23 cellular contexts compared by ENCODE assay signal in the genomic region with DNA sequence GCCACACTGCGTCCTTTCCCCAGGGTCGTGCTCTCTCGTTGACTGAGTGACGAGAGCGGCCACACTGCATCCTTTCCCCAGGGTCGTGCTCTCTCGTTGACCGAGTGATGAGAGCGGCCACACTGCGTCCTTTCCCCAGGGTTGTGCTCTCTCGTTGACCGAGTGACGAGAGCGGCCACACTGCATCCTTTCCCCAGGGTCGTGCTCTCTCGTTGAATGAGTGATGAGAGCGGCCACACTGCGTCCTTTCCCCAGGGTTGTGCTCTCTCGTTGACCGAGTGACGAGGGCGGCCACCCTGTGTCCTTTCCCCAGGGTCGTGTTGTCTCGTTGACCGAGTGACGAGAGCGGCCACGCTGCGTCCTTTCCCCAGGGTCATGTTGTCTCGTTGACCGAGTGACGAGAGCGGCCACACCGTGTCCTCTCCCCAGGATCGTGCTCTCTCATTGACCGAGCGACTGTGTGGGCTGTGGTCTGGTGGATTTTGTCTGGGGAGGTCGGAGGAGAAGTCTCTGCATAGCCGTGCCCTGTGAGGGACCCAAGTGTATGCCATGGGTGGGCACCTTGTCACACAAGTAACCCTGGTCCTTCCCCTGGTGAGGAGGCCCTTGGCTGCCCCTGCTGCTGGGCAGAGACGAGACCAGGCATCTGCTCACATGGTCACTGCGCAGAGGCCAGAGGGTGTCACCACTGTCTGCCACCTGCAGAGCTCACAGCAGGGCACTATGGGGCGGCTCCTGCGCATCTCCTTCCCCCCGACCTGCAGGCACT.
DNase-seq lines count a peak whose midpoint lies in the region; ATAC-seq, FAIRE-seq and TF ChIP-seq lines count a peak whose summit lies in the region.
"Had no signal": no experiment of that assay in that cellular context is flagged by ENCODE, and none has a peak within 500 bp of the region (broad histone marks: within the 10 kb centered on the region; RNA-seq: fewer than 3 reads in every experiment).

No MANE protein-coding gene starts in this region.

- WGBS in H1 (ENCODE audit: extremely low coverage in 1 of 2, insufficient coverage in 1 of 2, insufficient read length in 1 of 2, insufficient replicate concordance in 2 of 2, low coverage in 1 of 2, low lambda C conversion rate in 2 of 2, missing lambda C conversion rate in 1 of 2), 2 experiments, result 95% methylated on average over 33 of the region's 44 CpGs; no CpG with 5 or more reads in 1 of the 2 experiments

- peaks cover 99% of the 10 kb centered on the region for H4K20me1 ChIP-seq in BLaER1
- H4K20me1 ChIP-seq in BLaER1 treated with 17β-estradiol and CSF1 and Interleukin-3, amounts not matched to agents 10 nM and 100 nM, result peaks cover 92 to 99% (median 97%) of the 10 kb centered on the region in 11 experiments
- H4K20me1 ChIP-seq in H1 (replicated peaks in 1 of 2; ENCODE audit: control insufficient read depth in 1 of 2, insufficient read depth in 2 of 2, low read length in 2 of 2), result peaks cover 2 to 8% of the 10 kb centered on the region in 2 experiments

- H3K4me3 Mint-ChIP-seq in nephron progenitor cell (no peak overlapping the region), Calu3 (ENCODE audit: low read depth, unreplicated experiment) (no peak overlapping the region)
- H3K4me3 Mint-ChIP-seq: CD8-positive, alpha-beta T cell had no signal

- H3K27me3 ChIP-seq in BLaER1 (peaks cover 11% of the 10 kb centered on the region; the same call in 1 of the 2 replicates), H1 (replicated peaks in 1 of 4; ENCODE audit: control insufficient read depth in 3 of 4, extremely low read depth in 1 of 4, insufficient read depth in 3 of 4, low read length in 3 of 4) (no peaks in the 10 kb centered on the region)
- H3K27me3 ChIP-seq in BLaER1 treated with 17β-estradiol and CSF1 and Interleukin-3, amounts not matched to agents 10 nM and 100 nM, result peaks cover 0 to 12% (median 4%) of the 10 kb centered on the region in 11 experiments; a peak in 7 of 22 replicates
- H3K27me3 ChIP-seq: Peyer's patch, SJSA1 had no signal

- no peaks in the 10 kb centered on the region for H3K79me1 ChIP-seq in H1 (ENCODE audit: low read depth, low read length)

- ATAC-seq in GM19463 (IDR thresholded peaks at IDR 0.05; ENCODE audit: unreplicated experiment), result no peak

- no peak overlapping the region for H3K9ac ChIP-seq in BLaER1
- no peak overlapping the region for H3K9ac ChIP-seq in BLaER1 treated with 17β-estradiol and CSF1 and Interleukin-3, amounts not matched to agents 10 nM and 100 nM
- no peak overlapping the region for H3K9ac ChIP-seq in H1 (replicated peaks in 1 of 4; ENCODE audit: extremely low read depth in 1 of 4, low read depth in 3 of 4, low read length in 3 of 4)

- intact Hi-C loops in Calu3 (cut with micrococcal nuclease; ENCODE audit: unreplicated experiment), result no loop called here

- no peak overlapping the region for H2AK5ac ChIP-seq in H1 (ENCODE audit: low read depth, low read length)

- H3K9me3 Mint-ChIP-seq in nephron progenitor cell (no peaks in the 10 kb centered on the region), Calu3 (ENCODE audit: low read depth, unreplicated experiment) (no peaks in the 10 kb centered on the region)
- H3K9me3 Mint-ChIP-seq: CD8-positive, alpha-beta T cell had no signal

- H3K36me3 ChIP-seq in BLaER1, result peaks cover 74% of the 10 kb centered on the region
- peaks cover 45 to 86% (median 67%) of the 10 kb centered on the region in 11 experiments for H3K36me3 ChIP-seq in BLaER1 treated with 17β-estradiol and CSF1 and Interleukin-3, amounts not matched to agents 10 nM and 100 nM
- H3K36me3 ChIP-seq in H1 (ENCODE audit: control insufficient read depth in 2 of 4, insufficient read depth in 4 of 4, low read length in 3 of 4), result peaks cover 2 to 9% (median 5%) of the 10 kb centered on the region in 4 experiments; a peak in 5 of 8 replicates

- H3K4ac ChIP-seq in H1 (replicated peaks; ENCODE audit: insufficient read length, low read depth, low read length), result no peak overlapping the region

- peaks cover 26% of the 10 kb centered on the region for H3K36me3 Mint-ChIP-seq in nephron progenitor cell (ENCODE audit: low read depth)
- H3K36me3 Mint-ChIP-seq in Calu3 (ENCODE audit: insufficient read depth, unreplicated experiment), result peaks cover 4% of the 10 kb centered on the region

- H2BK15ac ChIP-seq in H1 (ENCODE audit: low read length), result no peak overlapping the region

- H3K4me3 ChIP-seq in BLaER1 (no peak overlapping the region), H1 (ENCODE audit: extremely low read depth in 1 of 4, insufficient read depth in 2 of 4, low read depth in 3 of 4, low read length in 4 of 4) (no peak overlapping the region)
- H3K4me3 ChIP-seq in BLaER1 treated with 17β-estradiol and CSF1 and Interleukin-3, amounts not matched to agents 10 nM and 100 nM, result no peak overlapping the region
- H3K4me3 ChIP-seq: Peyer's patch, SJSA1 had no signal

- H4K8ac ChIP-seq in H1 (ENCODE audit: extremely low read depth, insufficient read depth, low read length), result no peak overlapping the region

- TF ChIP-seq CTCF in H1 (IDR thresholded peaks at IDR 0.05; ENCODE audit: control extremely low read depth in 1 of 3, insufficient read depth in 1 of 3, low read depth in 1 of 3, low read length in 3 of 3) (no peak), nephron progenitor cell (IDR thresholded peaks at IDR 0.05) (no peak), Calu3 (IDR thresholded peaks at IDR 0.05; ENCODE audit: unreplicated experiment) (no peak)

- CTCF ChIA-PET in H1 (lab: Charles Lee; ENCODE audit: partially characterized antibody) (interaction anchor here (1.2 to 7.2 kb wide), 6 partner anchors 9 to 35 kb away, joined by 3 to 62 read pairs (median 5); no protein-coding TSS in a partner anchor), Calu3 (lab: Charles Lee) (interaction anchor here (0.5 to 0.6 kb wide), 2 partner anchors 66 to 150 kb away, joined by 4 to 6 read pairs; no protein-coding TSS in a partner anchor)

- H3K4me1 Mint-ChIP-seq in nephron progenitor cell (peaks cover 17% of the 10 kb centered on the region), Calu3 (ENCODE audit: low read depth, unreplicated experiment) (no peaks in the 10 kb centered on the region)

- POLR2A ChIA-PET in H1 (lab: Charles Lee; ENCODE audit: partially characterized antibody), result interaction anchor here (2.0 kb wide), 1 partner anchor 10 kb away, joined by 4 read pairs; no protein-coding TSS in a partner anchor

- H3K27ac ChIP-seq in BLaER1 (no peak overlapping the region), H1 (ENCODE audit: low read depth, low read length) (no peak overlapping the region)
- no peak overlapping the region for H3K27ac ChIP-seq in BLaER1 treated with 17β-estradiol and CSF1 and Interleukin-3, amounts not matched to agents 10 nM and 100 nM
- H3K27ac ChIP-seq: Peyer's patch, SJSA1 had no signal

- TF ChIP-seq EP300 in H1 (IDR thresholded peaks at IDR 0.05; ENCODE audit: borderline replicate concordance in 1 of 2, low read depth in 2 of 2, low read length in 2 of 2), result no peak

- H3K9me3 ChIP-seq in BLaER1 (no peaks in the 10 kb centered on the region), H1 (ENCODE audit: insufficient read depth in 2 of 2, low read depth in 1 of 2, low read length in 1 of 2) (no peaks in the 10 kb centered on the region)
- no peaks in the 10 kb centered on the region for H3K9me3 ChIP-seq in BLaER1 treated with 17β-estradiol and CSF1 and Interleukin-3, amounts not matched to agents 10 nM and 100 nM (replicated peaks in 1 of 11)
- H3K9me3 ChIP-seq: Peyer's patch, SJSA1 had no signal

- H4K91ac ChIP-seq in H1 (replicated peaks; ENCODE audit: insufficient read length, low read length), result no peak overlapping the region

- peaks cover 87% of the 10 kb centered on the region for H3K4me1 ChIP-seq in BLaER1
- H3K4me1 ChIP-seq in BLaER1 treated with 17β-estradiol and CSF1 and Interleukin-3, amounts not matched to agents 10 nM and 100 nM, result peaks cover 55 to 93% (median 87%) of the 10 kb centered on the region in 10 experiments
- peaks cover 7 to 15% (median 11%) of the 10 kb centered on the region in 4 experiments; a peak in 5 of 7 replicates for H3K4me1 ChIP-seq in H1 (replicated peaks in 1 of 4; ENCODE audit: control insufficient read depth in 3 of 4, insufficient read depth in 4 of 4, low read length in 3 of 4)
- H3K4me1 ChIP-seq: SJSA1 had no signal

- FAIRE-seq in H1 (lab: Jason Lieb, UNC), result no peak
- FAIRE-seq: GM18507, H54 had no signal

- 0 out of 2 replicates have a peak overlapping the region, but pooled peaks have one; percentile 27 for H2BK12ac ChIP-seq in H1 (ENCODE audit: low read depth, low read length)

- H3K27ac Mint-ChIP-seq in nephron progenitor cell, result peak overlapping the region; percentile 45
- no peak overlapping the region for H3K27ac Mint-ChIP-seq in Calu3 (ENCODE audit: unreplicated experiment)
- H3K27ac Mint-ChIP-seq: CD8-positive, alpha-beta T cell had no signal

- H3K23me2 ChIP-seq in H1 (ENCODE audit: low read depth, low read length), result no peaks in the 10 kb centered on the region

- no peak overlapping the region for H3K56ac ChIP-seq in H1 (replicated peaks; ENCODE audit: insufficient read length, low read depth, low read length)

- peak overlapping the region; percentile 66; the same call in 1 of the 2 replicates for H2BK5ac ChIP-seq in H1 (ENCODE audit: low read depth, low read length)

- H3K18ac ChIP-seq in H1 (ENCODE audit: extremely low read depth, low read length), result no peak overlapping the region

- H3K14ac ChIP-seq in H1 (ENCODE audit: insufficient read length), result no peak overlapping the region

- H3K4me2 ChIP-seq in BLaER1 (peak overlapping the region; percentile 37; the same call in 1 of the 2 replicates), H1 (ENCODE audit: insufficient read depth in 1 of 2, low read depth in 2 of 2, low read length in 2 of 2) (no peak overlapping the region)
- peak overlapping the region in 10 of 11 experiments; percentile 10 to 72 (median 36); a peak in 11 of 22 replicates for H3K4me2 ChIP-seq in BLaER1 treated with 17β-estradiol and CSF1 and Interleukin-3, amounts not matched to agents 10 nM and 100 nM

- TF ChIP-seq RAD21 in H1 (IDR thresholded peaks at IDR 0.05 in 1 of 2, conservative IDR thresholded peaks at IDR 0.05 in 1 of 2; ENCODE audit: low read depth in 2 of 2, low read length in 2 of 2), result no peak

- BruUV-seq in Calu3 (replicated peaks; lab: Mats Ljungman, UMichigan), result no TSS peak

- H3K23ac ChIP-seq in H1 (ENCODE audit: insufficient read length), result no peak overlapping the region

- DNase-seq in H1 (ENCODE audit: low read depth in 1 of 2, low spot score in 2 of 2) (no peak), nephron progenitor cell (no peak), Calu3 (no peak), DMS79 treated with DMSO at 0.1 percent for 48 hours (lab: John Stamatoyannopoulos, UW) (no peak)
- DNase-seq: ACHN, C1 segment of cervical spinal cord, GDM1, Karpas-422, MV-4-11, NCI-H1694, NCI-H2081, NCI-H2171, NCI-H345, NCI-H524, NCI-H82, Peyer's patch had no signal

- no peak overlapping the region for H2BK20ac ChIP-seq in H1 (ENCODE audit: low read length)

- H2AFZ ChIP-seq in H1 (ENCODE audit: low read length), result no peak overlapping the region

- H2BK120ac ChIP-seq in H1 (replicated peaks; ENCODE audit: low read depth, low read length), result no peak overlapping the region

- H3K79me2 ChIP-seq in H1 (ENCODE audit: control insufficient read depth in 1 of 2, insufficient read depth in 2 of 2, low read length in 2 of 2), result no peaks in the 10 kb centered on the region

- no peak overlapping the region for H4K5ac ChIP-seq in H1 (ENCODE audit: insufficient read length, low read depth, low read length)

- H3K27me3 Mint-ChIP-seq in nephron progenitor cell (ENCODE audit: low read depth, poor library complexity) (no peaks in the 10 kb centered on the region), Calu3 (ENCODE audit: unreplicated experiment) (no peaks in the 10 kb centered on the region)

- TF ChIP-seq POLR2A in H1 (IDR thresholded peaks at IDR 0.05; ENCODE audit: control extremely low read depth in 1 of 2, low read depth in 2 of 2, low read length in 2 of 2), result no peak

Comparison
In these comparisons a context has a peak if more than half of its experiments do, and no peak if none do; other contexts are left out.
1. H3K4me2 ChIP-seq: peak in BLaER1 (single experiment) and BLaER1 treated with 17β-estradiol and CSF1 and Interleukin-3, amounts not matched to agents 10 nM and 100 nM (10 of 11); none in H1 (0 of 2).